Comparison of ENCODE assay signal across 23 cellular contexts in genomic region chr2:25307949-25308557, GRCh38. TPM values are rescaled to one million over a fixed set of nuclear protein-coding genes. Genes with fewer than 3 reads are reported as not detected.
DNase-seq lines count a peak whose midpoint lies in the region; ATAC-seq, FAIRE-seq and TF ChIP-seq lines count a peak whose summit lies in the region.
"Had no signal": no experiment of that assay in that cellular context is flagged by ENCODE, and none has a peak within 500 bp of the region (broad histone marks: within the 10 kb centered on the region; RNA-seq: fewer than 3 reads in every experiment).

No MANE protein-coding gene starts in this region.

- 65 to 76% (median 76%) methylated on average over 7 of the region's 7 CpGs for WGBS in psoas muscle, 3 donors

- peaks cover 84% of the 10 kb centered on the region for H3K4me1 Mint-ChIP-seq in CD4-positive, alpha-beta T cell (ENCODE audit: low read depth)
- peaks cover 41% of the 10 kb centered on the region for H3K4me1 Mint-ChIP-seq in central memory CD8-positive, alpha-beta T cell

- CTCF ChIA-PET in CD4-positive, alpha-beta T cell (lab: Charles Lee), result interaction anchor here (0.8 to 2.3 kb wide), 2 partner anchors 69 to 80 kb away, joined by 4 to 11 read pairs; no protein-coding TSS in a partner anchor

- no peak for TF ChIP-seq CTCF in CD4-positive, alpha-beta T cell (IDR thresholded peaks at IDR 0.05)
- TF ChIP-seq CTCF in psoas muscle (IDR thresholded peaks at IDR 0.05), result no peak
- TF ChIP-seq CTCF in brain microvascular endothelial cell (IDR thresholded peaks at IDR 0.05; ENCODE audit: low read depth, low read length, missing control alignments), result no peak

- peak overlapping the region; percentile 88 for H3K27ac Mint-ChIP-seq in CD4-positive, alpha-beta T cell
- peak overlapping the region; percentile 11 for H3K27ac Mint-ChIP-seq in central memory CD8-positive, alpha-beta T cell (ENCODE audit: low read depth)
- H3K27ac Mint-ChIP-seq: activated CD8-positive, alpha-beta memory T cell treated with anti-CD3 and anti-CD28 coated beads, Interleukin-2, amount 10 ng/mL, durations not matched to agents 7 days and 5 days had no signal

- H3K36me3 ChIP-seq in psoas muscle (ENCODE audit: insufficient read depth in 1 of 2, low read depth in 1 of 2) (peaks cover 0 to 11% of the 10 kb centered on the region in 2 donors), brain microvascular endothelial cell (replicated peaks) (no peaks in the 10 kb centered on the region)

- H3K27me3 ChIP-seq in CD4-positive, alpha-beta T cell (ENCODE audit: control insufficient read depth, insufficient read depth, low read length), result no peaks in the 10 kb centered on the region
- H3K27me3 ChIP-seq in psoas muscle (ENCODE audit: insufficient read depth in 3 of 3, low read length in 2 of 3) (no peaks in the 10 kb centered on the region), brain microvascular endothelial cell (replicated peaks) (no peaks in the 10 kb centered on the region)
- H3K27me3 ChIP-seq: left lung had no signal

- H3K4me3 Mint-ChIP-seq in CD4-positive, alpha-beta T cell, result no peak overlapping the region
- H3K4me3 Mint-ChIP-seq in central memory CD8-positive, alpha-beta T cell, result no peak overlapping the region
- H3K4me3 Mint-ChIP-seq: activated CD4-positive, alpha-beta T cell treated with anti-CD3 and anti-CD28 coated beads, Interleukin-2, amount 10 ng/mL, durations not matched to agents 24 days and 14 days; activated CD8-positive, alpha-beta memory T cell treated with anti-CD3 and anti-CD28 coated beads, Interleukin-2, amount 10 ng/mL, durations not matched to agents 7 days and 5 days; activated naive CD4-positive, alpha-beta T cell treated with anti-CD3 and anti-CD28 coated beads for 36 hours had no signal

- POLR2A ChIA-PET in CD4-positive, alpha-beta T cell (lab: Charles Lee), result interaction anchor here (0.8 to 2.6 kb wide), 5 partner anchors 13 to 54 kb away, joined by 3 to 13 read pairs (median 4); no protein-coding TSS in a partner anchor

- H3K4me1 ChIP-seq in psoas muscle, result peaks cover 92% of the 10 kb centered on the region

- no peaks in the 10 kb centered on the region for H3K9me3 ChIP-seq in CD4-positive, alpha-beta T cell (ENCODE audit: control insufficient read depth, low read length)
- H3K9me3 ChIP-seq in psoas muscle, result no peaks in the 10 kb centered on the region
- H3K9me3 ChIP-seq: left lung had no signal

- peak; percentile 4 for FAIRE-seq in HTR-8/SVneo (lab: Jason Lieb, UNC)
- FAIRE-seq: endometrium, frontal cortex had no signal

- no peak for ATAC-seq in CD4-positive, alpha-beta T cell (ENCODE audit: poor library complexity)
- no peak for ATAC-seq in central memory CD8-positive, alpha-beta T cell (replicated peaks; ENCODE audit: extremely low read depth, poor library complexity, severe bottlenecking)
- ATAC-seq in psoas muscle (no peak), GM21447 (IDR thresholded peaks at IDR 0.05; ENCODE audit: unreplicated experiment) (no peak), GM19463 (IDR thresholded peaks at IDR 0.05; ENCODE audit: unreplicated experiment) (no peak)
- ATAC-seq: activated CD8-positive, alpha-beta memory T cell treated with anti-CD3 and anti-CD28 coated beads, Interleukin-2, amount 10 ng/mL, durations not matched to agents 7 days and 5 days; left lung had no signal

- H3K9me3 Mint-ChIP-seq in CD4-positive, alpha-beta T cell, result no peaks in the 10 kb centered on the region
- no peaks in the 10 kb centered on the region for H3K9me3 Mint-ChIP-seq in central memory CD8-positive, alpha-beta T cell
- H3K9me3 Mint-ChIP-seq: activated CD4-positive, alpha-beta T cell treated with anti-CD3 and anti-CD28 coated beads, Interleukin-2, amount 10 ng/mL, durations not matched to agents 24 days and 14 days; activated naive CD4-positive, alpha-beta T cell treated with anti-CD3 and anti-CD28 coated beads for 36 hours had no signal

- no peak overlapping the region for H3K27ac ChIP-seq in CD4-positive, alpha-beta T cell (ENCODE audit: low read depth, low read length)
- H3K27ac ChIP-seq in psoas muscle (peak overlapping the region; percentile 64), brain microvascular endothelial cell (no peak overlapping the region)
- H3K27ac ChIP-seq: left lung, WERI-Rb-1 had no signal

- H3K36me3 Mint-ChIP-seq in CD4-positive, alpha-beta T cell (ENCODE audit: low read depth), result peaks cover 87% of the 10 kb centered on the region
- H3K36me3 Mint-ChIP-seq in central memory CD8-positive, alpha-beta T cell (ENCODE audit: insufficient read depth), result peaks cover under 1% of the 10 kb centered on the region

- in situ Hi-C loops in brain microvascular endothelial cell (cut with HindIII; ENCODE audit: low pct_ligation_motif_present, low sequenced_read_pairs), result no loop called here

- no peaks in the 10 kb centered on the region for H3K27me3 Mint-ChIP-seq in CD4-positive, alpha-beta T cell
- H3K27me3 Mint-ChIP-seq in central memory CD8-positive, alpha-beta T cell, result no peaks in the 10 kb centered on the region
- H3K27me3 Mint-ChIP-seq: activated CD4-positive, alpha-beta T cell treated with anti-CD3 and anti-CD28 coated beads, Interleukin-2, amount 10 ng/mL, durations not matched to agents 24 days and 14 days; activated CD8-positive, alpha-beta memory T cell treated with anti-CD3 and anti-CD28 coated beads, Interleukin-2, amount 10 ng/mL, durations not matched to agents 7 days and 5 days had no signal

- no peak overlapping the region for H3K4me3 ChIP-seq in psoas muscle
- H3K4me3 ChIP-seq in brain microvascular endothelial cell (ENCODE audit: low read depth, low read length), result no peak overlapping the region
- H3K4me3 ChIP-seq: left lung had no signal

- intact Hi-C loops in CD4-positive, alpha-beta T cell (cut with DNase I, micrococcal nuclease), result loop anchor here in 1 of 2 experiments (2.0 kb wide), 1 partner anchor 215 kb away; no protein-coding TSS in a partner anchor
- intact Hi-C loops in psoas muscle (cut with DNase I), result loop anchor here in 1 of 2 donors (5.0 kb wide), 1 partner anchor 69 kb away; no protein-coding TSS in a partner anchor

- DNase-seq in CD4-positive, alpha-beta T cell, result no peak
- DNase-seq in HTR-8/SVneo (ENCODE audit: insufficient read length, low spot score) (no peak), psoas muscle (no peak), T-helper 1 cell (no peak), brain microvascular endothelial cell (no peak)
- no peak for DNase-seq in central memory CD8-positive, alpha-beta T cell (ENCODE audit: low spot score in 2 of 2)
- DNase-seq: activated CD4-positive, alpha-beta T cell treated with anti-CD3 and anti-CD28 coated beads, Interleukin-2, amount 10 ng/mL, durations not matched to agents 24 days and 14 days; activated CD8-positive, alpha-beta memory T cell treated with anti-CD3 and anti-CD28 coated beads, Interleukin-2, amount 10 ng/mL, durations not matched to agents 7 days and 5 days; activated naive CD4-positive, alpha-beta T cell treated with anti-CD3 and anti-CD28 coated beads for 36 hours; GOT3; NCI-H2029; NCI-H226; NCI-H69; retina; SHP77 treated with DMSO at 0.1 percent for 48 hours; stimulated activated CD4-positive, alpha-beta T cell treated with anti-CD3 and anti-CD28 coated beads, Interleukin-2, amount 100 ng/mL, for 24 hours; T1000; WERI-Rb-1 had no signal

RNA-seq across cellular contexts. Expression of gene DNMT3A, which starts 33.7 kb away (rescaled TPM):
- total RNA-seq in CD4-positive, alpha-beta T cell, result 10 to 100 TPM; 57.1 to 62.1 TPM
- 10 to 100 TPM; 20.6 to 26.2 (median 21.7) TPM for total RNA-seq in psoas muscle
- polyA plus RNA-seq in psoas muscle, result 1 to 10 TPM; 7.1 to 9.9 (median 8.4) TPM
